Comparison of ENCODE assay signal across 10 cellular contexts in the genomic region with DNA sequence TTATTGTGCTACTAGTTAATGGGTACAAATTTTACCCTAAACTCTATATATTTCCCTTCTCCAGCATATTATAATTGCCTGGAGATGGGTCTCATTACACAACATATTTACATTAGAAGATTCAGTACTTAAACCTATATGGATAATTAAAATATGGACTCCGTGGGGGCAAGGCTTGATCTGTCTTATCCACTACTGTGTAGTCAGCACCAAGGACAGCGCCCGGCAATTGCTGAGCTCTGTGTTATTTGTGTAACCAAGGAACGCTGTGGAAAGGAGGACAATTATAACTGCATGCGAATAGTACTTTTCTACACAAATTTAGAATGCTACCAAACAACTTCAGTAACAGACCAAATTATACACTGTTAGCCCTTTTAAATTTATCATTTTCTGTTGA.
A peak's percentile ranks its signal among the peaks of the same experiment; 100 is the strongest.
DNase-seq lines count a peak whose midpoint lies in the region; ATAC-seq and TF ChIP-seq lines count a peak whose summit lies in the region.
"Had no signal": no experiment of that assay in that cellular context is flagged by ENCODE, and none has a peak within 500 bp of the region (broad histone marks: within the 10 kb centered on the region; RNA-seq: fewer than 3 reads in every experiment).

No MANE protein-coding gene starts in this region.

- DNase-seq in A172 (ENCODE audit: low spot score) (peak; percentile 39), H7 (peak; percentile 14), SJCRH30 (peak; percentile 50 to 66), fibroblast of the aortic adventitia (ENCODE audit: low read depth) (peak; percentile 16), NCI-H2107 treated with DMSO at 0.1 percent for 48 hours (lab: John Stamatoyannopoulos, UW; ENCODE audit: unreplicated experiment) (no peak)
- DNase-seq in stimulated activated CD4-positive, alpha-beta T cell treated with anti-CD3 and anti-CD28 coated beads, Interleukin-4, amount 100 ng/mL, for 1 hour: no peak
- DNase-seq: immature natural killer cell had no signal

- H3K4me3 ChIP-seq in H7 (ENCODE audit: insufficient read depth, low read depth, low read length): no peak overlapping the region
- no peak overlapping the region for H3K4me3 ChIP-seq in SJCRH30
- H3K4me3 ChIP-seq in fibroblast of the aortic adventitia (ENCODE audit: low read depth, low read length): no peak overlapping the region
- H3K4me3 ChIP-seq: HAP-1 had no signal

- no peak for TF ChIP-seq CTCF in fibroblast of the aortic adventitia (IDR thresholded peaks at IDR 0.05; ENCODE audit: insufficient read depth, low read length)

- no peaks in the 10 kb centered on the region for H3K27me3 ChIP-seq in H7 (ENCODE audit: control insufficient read depth, insufficient read depth, low read length)
- no peaks in the 10 kb centered on the region for H3K27me3 ChIP-seq in SJCRH30

- no peak for ATAC-seq in HG02623 (IDR thresholded peaks at IDR 0.05; ENCODE audit: unreplicated experiment)
- ATAC-seq in GM18873 (IDR thresholded peaks at IDR 0.05; ENCODE audit: low FRiP score, unreplicated experiment): no peak

- H3K4me1 ChIP-seq in SJCRH30: no peaks in the 10 kb centered on the region
- H3K4me1 ChIP-seq: HAP-1 had no signal

- no peak overlapping the region for H3K27ac ChIP-seq in SJCRH30

- no peaks in the 10 kb centered on the region for H3K9me3 ChIP-seq in SJCRH30 (replicated peaks)
- H3K9me3 ChIP-seq: HAP-1 had no signal

- no peaks in the 10 kb centered on the region for H3K36me3 ChIP-seq in H7 (replicated peaks; ENCODE audit: control insufficient read depth, insufficient read depth, low read length)
- no peaks in the 10 kb centered on the region for H3K36me3 ChIP-seq in SJCRH30
- H3K36me3 ChIP-seq: HAP-1 had no signal

Comparison
In these comparisons a context has a peak if more than half of its experiments do, and no peak if none do; other contexts are left out.
1. DNase-seq: peak in A172 (single experiment), H7 (single experiment), SJCRH30 (2 of 2) and fibroblast of the aortic adventitia (single experiment); none in stimulated activated CD4-positive, alpha-beta T cell treated with anti-CD3 and anti-CD28 coated beads, Interleukin-4, amount 100 ng/mL, for 1 hour (single experiment) and NCI-H2107 treated with DMSO at 0.1 percent for 48 hours (single experiment).